In genomic region chr17:44775838-44776621, GRCh38 we compare ENCODE assay signal across 8 cellular contexts. TPM values are rescaled to one million over a fixed set of nuclear protein-coding genes. Genes with fewer than 3 reads are reported as not detected.
DNase-seq lines count a peak whose midpoint lies in the region; ATAC-seq, FAIRE-seq and TF ChIP-seq lines count a peak whose summit lies in the region.

No MANE protein-coding gene starts in this region.

- H3K14ac ChIP-seq in IMR-90 (replicated peaks; ENCODE audit: low read depth, low read length), result no peak overlapping the region

- H3K79me1 ChIP-seq in IMR-90 (ENCODE audit: low read depth in 1 of 2, low read length in 2 of 2), result no peaks in the 10 kb centered on the region

- in situ Hi-C loops in IMR-90 (cut with MboI; ENCODE audit: low sequenced_read_pairs), result no loop called here

- H3K4me3 ChIP-seq in IMR-90 (ENCODE audit: insufficient read depth, low read depth, low read length) (peak overlapping the region; percentile 55), kidney (ENCODE audit: low read length in 2 of 2) (peak overlapping the region; percentile 45 to 67)

- 17% methylated on average over 13 of the region's 43 CpGs; no CpG with 5 or more reads in 1 of the 2 experiments for WGBS in IMR-90 (ENCODE audit: extremely low coverage in 2 of 2, insufficient read length in 1 of 2), 2 experiments

- DNase-seq in activated CD4-positive, alpha-beta T cell treated with anti-CD3 and anti-CD28 coated beads, Interleukin-2, amount 10 ng/mL, durations not matched to agents 24 days and 14 days, result no peak
- no peak for DNase-seq in activated CD4-positive, alpha-beta T cell treated with anti-CD3 and anti-CD28 coated beads, Interleukin-2, amount 50 U/mL, for 48 hours
- no peak for DNase-seq in IMR-90
- DNase-seq in kidney, result peak; percentile 98
- no peak for DNase-seq in stimulated activated naive B cell treated with anti-CD40 and anti-IgM and Interleukin-4, amounts not matched to agents 10 μg/mL and 1 μg/mL and 100 μg/mL, for 72 hours
- DNase-seq in UCSD-AML1 (lab: John Stamatoyannopoulos, UW; ENCODE audit: unreplicated experiment), result no peak

- peak overlapping the region; percentile 24; the same call in 1 of the 2 replicates for H2AK5ac ChIP-seq in IMR-90 (ENCODE audit: low read depth, low read length)

- POLR2A ChIA-PET in IMR-90 (lab: Charles Lee; ENCODE audit: unreplicated experiment), result interaction anchor here (0.6 kb wide), 2 partner anchors 114 to 209 kb away, joined by 3 to 7 read pairs; no protein-coding TSS in a partner anchor

- TF ChIP-seq RAD21 in IMR-90 (IDR thresholded peaks at IDR 0.05; ENCODE audit: low read length), result no peak

- no peak overlapping the region for H2BK20ac ChIP-seq in IMR-90 (ENCODE audit: low read depth, low read length)

- peak overlapping the region; percentile 88 for H3K4me3 Mint-ChIP-seq in activated CD4-positive, alpha-beta T cell treated with anti-CD3 and anti-CD28 coated beads, Interleukin-2, amount 10 ng/mL, durations not matched to agents 24 days and 14 days
- H3K4me3 Mint-ChIP-seq in stimulated activated naive B cell treated with anti-CD40 and anti-IgM and Interleukin-4, amounts not matched to agents 10 μg/mL and 1 μg/mL and 100 μg/mL, for 72 hours, result peak overlapping the region; percentile 88 to 89

- TF ChIP-seq CTCF in IMR-90 (conservative IDR thresholded peaks at IDR 0.05; ENCODE audit: low read depth, low read length) (no peak), kidney (IDR thresholded peaks at IDR 0.05; ENCODE audit: borderline replicate concordance, extremely low read depth, insufficient read depth) (no peak)

- H2BK120ac ChIP-seq in IMR-90 (ENCODE audit: low read depth, low read length), result no peak overlapping the region

- dilution Hi-C loops in IMR-90 (cut with HindIII; ENCODE audit: low sequenced_read_pairs, unreplicated experiment), result no loop called here

- H3K4me2 ChIP-seq in IMR-90 (ENCODE audit: low read depth, low read length), result peak overlapping the region; percentile 85

- H3K9me3 Mint-ChIP-seq in activated CD4-positive, alpha-beta T cell treated with anti-CD3 and anti-CD28 coated beads, Interleukin-2, amount 10 ng/mL, durations not matched to agents 24 days and 14 days, result no peaks in the 10 kb centered on the region
- H3K9me3 Mint-ChIP-seq in stimulated activated naive B cell treated with anti-CD40 and anti-IgM and Interleukin-4, amounts not matched to agents 10 μg/mL and 1 μg/mL and 100 μg/mL, for 72 hours, result no peaks in the 10 kb centered on the region

- no peaks in the 10 kb centered on the region for H3K36me3 Mint-ChIP-seq in activated CD4-positive, alpha-beta T cell treated with anti-CD3 and anti-CD28 coated beads, Interleukin-2, amount 10 ng/mL, durations not matched to agents 24 days and 14 days (ENCODE audit: low read depth)
- H3K36me3 Mint-ChIP-seq in stimulated activated naive B cell treated with anti-CD40 and anti-IgM and Interleukin-4, amounts not matched to agents 10 μg/mL and 1 μg/mL and 100 μg/mL, for 72 hours, result no peaks in the 10 kb centered on the region

- H3K4ac ChIP-seq in IMR-90 (ENCODE audit: low read depth, low read length), result no peak overlapping the region

- H3K4me1 ChIP-seq in IMR-90 (ENCODE audit: control insufficient read depth, insufficient read depth, low read length) (peaks cover 3% of the 10 kb centered on the region; the same call in 1 of the 2 replicates), kidney (ENCODE audit: control insufficient read depth in 1 of 2, insufficient read depth in 1 of 2, low read depth in 1 of 2, low read length in 2 of 2) (peaks cover 0 to 19% of the 10 kb centered on the region in 2 donors)

- no peak overlapping the region for H2BK5ac ChIP-seq in IMR-90 (ENCODE audit: low read depth, low read length, poor library complexity, severe bottlenecking)

- H3K56ac ChIP-seq in IMR-90 (ENCODE audit: extremely low read depth, insufficient read depth, low read length), result no peak overlapping the region

- peak overlapping the region; percentile 77 for H3K27ac Mint-ChIP-seq in activated CD4-positive, alpha-beta T cell treated with anti-CD3 and anti-CD28 coated beads, Interleukin-2, amount 10 ng/mL, durations not matched to agents 24 days and 14 days
- peak overlapping the region; percentile 20 for H3K27ac Mint-ChIP-seq in stimulated activated naive B cell treated with anti-CD40 and anti-IgM and Interleukin-4, amounts not matched to agents 10 μg/mL and 1 μg/mL and 100 μg/mL, for 72 hours

- no peak overlapping the region for H3K18ac ChIP-seq in IMR-90 (ENCODE audit: low read depth, low read length)

- peak; percentile 21 for ATAC-seq in IMR-90 (ENCODE audit: low read depth)
- peak; percentile 18 to 24 for ATAC-seq in stimulated activated naive B cell treated with anti-CD40 and anti-IgM and Interleukin-4, amounts not matched to agents 10 μg/mL and 1 μg/mL and 100 μg/mL, for 72 hours (replicated peaks)
- ATAC-seq in HG02588 (IDR thresholded peaks at IDR 0.05; ENCODE audit: unreplicated experiment), result no peak

- H2BK15ac ChIP-seq in IMR-90 (ENCODE audit: low read depth, low read length), result no peak overlapping the region

- CTCF ChIA-PET in IMR-90 (lab: Yijun Ruan, JAX), result interaction anchor here (0.5 to 2.2 kb wide), 3 partner anchors 89 to 163 kb away, joined by 5 to 9 read pairs (median 6); no protein-coding TSS in a partner anchor

- H3K36me3 ChIP-seq in IMR-90 (ENCODE audit: control insufficient read depth, insufficient read depth, low read length) (no peaks in the 10 kb centered on the region), kidney (ENCODE audit: control insufficient read depth in 1 of 2, insufficient read depth in 2 of 2, low read length in 2 of 2) (no peaks in the 10 kb centered on the region)

- no peak overlapping the region for H4K5ac ChIP-seq in IMR-90 (ENCODE audit: low read depth, low read length)

- H3K9me3 ChIP-seq in IMR-90 (ENCODE audit: control insufficient read depth, insufficient read depth, low read length) (no peaks in the 10 kb centered on the region), kidney (ENCODE audit: control insufficient read depth in 1 of 2, low read length in 2 of 2) (no peaks in the 10 kb centered on the region)

- peak overlapping the region in 1 of 2 experiments; percentile 6; a peak in 1 of 4 replicates for H4K8ac ChIP-seq in IMR-90 (ENCODE audit: low read depth in 2 of 2, low read length in 2 of 2)

- TF ChIP-seq POLR2A in IMR-90 (IDR thresholded peaks at IDR 0.05; ENCODE audit: low read depth, low read length), result no peak

- peak overlapping the region; percentile 91 for H2AFZ ChIP-seq in IMR-90 (replicated peaks; ENCODE audit: low read length, poor library complexity)

- peak overlapping the region; percentile 58 for H2AK9ac ChIP-seq in IMR-90 (replicated peaks; ENCODE audit: low read depth, low read length, poor library complexity)

- BruUV-seq in IMR-90 (replicated peaks; lab: Mats Ljungman, UMichigan), result no TSS peak

- H4K20me1 ChIP-seq in IMR-90 (ENCODE audit: insufficient read depth, low read length), result no peaks in the 10 kb centered on the region; the same call in 1 of the 2 replicates

- 0 out of 2 replicates have a peak overlapping the region, but pooled peaks have one; percentile 7 for H3K23ac ChIP-seq in IMR-90 (ENCODE audit: low read depth, low read length)

- no peaks in the 10 kb centered on the region for H3K9me1 ChIP-seq in IMR-90 (ENCODE audit: insufficient read depth, low read length)

- H3K9ac ChIP-seq in IMR-90 (ENCODE audit: low read depth, low read length) (peak overlapping the region; percentile 38; the same call in 1 of the 2 replicates), kidney (ENCODE audit: low read length in 2 of 2) (peak overlapping the region; percentile 16 to 30)

- intact Hi-C loops in activated CD4-positive, alpha-beta T cell treated with anti-CD3 and anti-CD28 coated beads, Interleukin-2, amount 10 ng/mL, durations not matched to agents 24 days and 14 days (cut with micrococcal nuclease), result loop anchor here (1.0 to 10.0 kb wide), 4 partner anchors 53 to 247 kb away; no protein-coding TSS in a partner anchor
- intact Hi-C loops in IMR-90 (cut with micrococcal nuclease) (loop anchor here (1.0 to 2.0 kb wide), 3 partner anchors 89 to 243 kb away; no protein-coding TSS in a partner anchor), kidney (cut with DNase I) (loop anchor here (5.0 kb wide), 1 partner anchor 96 kb away; no protein-coding TSS in a partner anchor)

- H3K4me1 Mint-ChIP-seq in activated CD4-positive, alpha-beta T cell treated with anti-CD3 and anti-CD28 coated beads, Interleukin-2, amount 10 ng/mL, durations not matched to agents 24 days and 14 days, result peaks cover 14% of the 10 kb centered on the region
- H3K4me1 Mint-ChIP-seq in stimulated activated naive B cell treated with anti-CD40 and anti-IgM and Interleukin-4, amounts not matched to agents 10 μg/mL and 1 μg/mL and 100 μg/mL, for 72 hours, result peaks cover 17 to 38% of the 10 kb centered on the region in 2 donors

- peaks cover 8% of the 10 kb centered on the region for H3K27me3 Mint-ChIP-seq in activated CD4-positive, alpha-beta T cell treated with anti-CD3 and anti-CD28 coated beads, Interleukin-2, amount 10 ng/mL, durations not matched to agents 24 days and 14 days
- peaks cover 22 to 60% of the 10 kb centered on the region in 2 donors for H3K27me3 Mint-ChIP-seq in stimulated activated naive B cell treated with anti-CD40 and anti-IgM and Interleukin-4, amounts not matched to agents 10 μg/mL and 1 μg/mL and 100 μg/mL, for 72 hours

- no peak overlapping the region; the same call in 1 of the 2 replicates for H3K27ac ChIP-seq in IMR-90 (ENCODE audit: insufficient read depth, low read length)
- H3K27ac ChIP-seq in angular gyrus (ENCODE audit: low read depth, low read length), result peak overlapping the region; percentile 48
- no peak overlapping the region for H3K27ac ChIP-seq in kidney (ENCODE audit: low read depth in 2 of 2, low read length in 2 of 2)

- FAIRE-seq in kidney (lab: Jason Lieb, UNC), result no peak

- H4K91ac ChIP-seq in IMR-90 (ENCODE audit: insufficient read depth, low read depth, low read length), result no peak overlapping the region

- H3K27me3 ChIP-seq in IMR-90 (ENCODE audit: control insufficient read depth, insufficient read depth, low read length), result peaks cover 9% of the 10 kb centered on the region

RNA-seq across cellular contexts. Expression of gene ADAM11, which starts 17.2 kb away (rescaled TPM):
- total RNA-seq in activated CD4-positive, alpha-beta T cell treated with anti-CD3 and anti-CD28 coated beads, Interleukin-2, amount 10 ng/mL, durations not matched to agents 24 days and 14 days, result 0.12 TPM in 2 replicates
- total RNA-seq in IMR-90 (2012; rRNA removed), result 0.28 and 0.36 TPM in 2 replicates
- 0.46 and 0.53 TPM in 2 replicates for polyA plus RNA-seq in IMR-90 (2012; rRNA removed)
- 0.79 and 0.87 TPM in 2 replicates for polyA plus RNA-seq in IMR-90 (2012; cell fraction: cytosol; rRNA removed)
- 1.2 and 3.1 TPM in 2 replicates for polyA plus RNA-seq in IMR-90 (2012; cell fraction: nucleus; rRNA removed; ENCODE audit: low replicate concordance)
- total RNA-seq in kidney, result 0.28 TPM
- 0.24 TPM for polyA plus RNA-seq in kidney (ENCODE audit: insufficient read depth, low read depth, low replicate concordance)

RNA-seq across cellular contexts. Expression of gene GJC1, which starts 54.1 kb away (rescaled TPM):
- total RNA-seq in activated CD4-positive, alpha-beta T cell treated with anti-CD3 and anti-CD28 coated beads, Interleukin-2, amount 10 ng/mL, durations not matched to agents 24 days and 14 days, result 6.1 and 7.5 TPM in 2 replicates
- total RNA-seq in IMR-90 (2012; rRNA removed) (53.3 and 69.7 TPM in 2 replicates), kidney (6.5 TPM)
- polyA plus RNA-seq in IMR-90 (2012; rRNA removed) (23.9 and 24.1 TPM in 2 replicates), kidney (ENCODE audit: insufficient read depth, low read depth, low replicate concordance) (1.8 TPM)
- polyA plus RNA-seq in IMR-90 (2012; cell fraction: cytosol; rRNA removed), result 7.1 and 11.9 TPM in 2 replicates
- polyA plus RNA-seq in IMR-90 (2012; cell fraction: nucleus; rRNA removed; ENCODE audit: low replicate concordance), result 6.7 and 19.1 TPM in 2 replicates
